In the genomic region with DNA sequence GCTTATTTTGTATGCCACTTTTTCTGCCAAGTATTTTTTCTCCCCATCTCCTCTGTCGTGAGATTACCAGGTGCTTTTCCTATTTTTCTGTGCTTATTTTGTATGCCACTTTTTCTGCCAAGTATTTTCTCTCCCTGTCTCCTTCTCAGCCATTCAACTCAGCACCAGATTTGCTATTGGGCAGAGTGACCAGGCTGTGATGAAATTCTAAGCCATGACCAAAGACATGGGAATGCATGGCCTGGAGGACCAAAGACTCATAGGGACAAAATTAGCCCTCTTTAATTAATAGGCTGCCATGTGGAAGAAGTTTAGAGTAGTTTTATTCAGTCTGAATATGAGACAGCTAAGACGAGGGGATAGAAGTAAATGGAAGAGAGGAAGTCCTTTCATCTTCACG, we compare ENCODE assay signal across 23 cellular contexts.
DNase-seq lines count a peak whose midpoint lies in the region; ATAC-seq and TF ChIP-seq lines count a peak whose summit lies in the region.
"Had no signal": no experiment of that assay in that cellular context is flagged by ENCODE, and none has a peak within 500 bp of the region (broad histone marks: within the 10 kb centered on the region; RNA-seq: fewer than 3 reads in every experiment).

No MANE protein-coding gene starts in this region.

- no peaks in the 10 kb centered on the region for H3K4me1 Mint-ChIP-seq in activated naive CD4-positive, alpha-beta T cell treated with anti-CD3 and anti-CD28 coated beads for 36 hours (ENCODE audit: low read depth)
- H3K4me1 Mint-ChIP-seq: activated naive CD4-positive, alpha-beta T cell treated with anti-CD3 and anti-CD28 coated beads, Interleukin-2, amount 10 ng/mL, durations not matched to agents 7 days and 5 days had no signal

- no peaks in the 10 kb centered on the region for H4K20me1 ChIP-seq in PC-3 (ENCODE audit: low read length)

- no peaks in the 10 kb centered on the region for H3K79me2 ChIP-seq in PC-3 (ENCODE audit: low read length)

- no peak for TF ChIP-seq CTCF in AG10803 (conservative IDR thresholded peaks at IDR 0.05; ENCODE audit: low read length)
- TF ChIP-seq CTCF in PC-3 (conservative IDR thresholded peaks at IDR 0.05; ENCODE audit: low read depth, low read length) = no peak
- no peak for TF ChIP-seq CTCF in fibroblast of villous mesenchyme (IDR thresholded peaks at IDR 0.05; ENCODE audit: insufficient read depth, low read depth, low read length)
- TF ChIP-seq CTCF in psoas muscle (IDR thresholded peaks at IDR 0.05) = no peak
- TF ChIP-seq CTCF in GM10248 (IDR thresholded peaks at IDR 0.05; ENCODE audit: control extremely low read depth, extremely low read depth, low read depth, missing control alignments) = no peak
- no peak for TF ChIP-seq CTCF in testis (IDR thresholded peaks at IDR 0.05)

- intact Hi-C loops in PC-3 (cut with micrococcal nuclease) = no loop called here
- intact Hi-C loops in psoas muscle (cut with DNase I) = no loop called here
- intact Hi-C loops in activated naive CD4-positive, alpha-beta T cell treated with anti-CD3 and anti-CD28 coated beads for 36 hours (cut with micrococcal nuclease) = no loop called here
- intact Hi-C loops in testis (cut with DNase I; ENCODE audit: low total_unique reads) = no loop called here

- H3K4me3 ChIP-seq in AG10803 (ENCODE audit: low read length) (no peak overlapping the region), PC-3 (ENCODE audit: low read length) (no peak overlapping the region), fibroblast of villous mesenchyme (ENCODE audit: low read depth, low read length) (no peak overlapping the region), psoas muscle (no peak overlapping the region), testis (no peak overlapping the region)
- H3K4me3 ChIP-seq: heart left ventricle, vagina had no signal

- CTCF ChIA-PET in PC-3 (lab: Charles Lee) (no interaction called here), GM10248 (lab: Yijun Ruan, JAX) (no interaction called here)
- CTCF ChIA-PET in activated naive CD4-positive, alpha-beta T cell treated with anti-CD3 and anti-CD28 coated beads for 36 hours (lab: Charles Lee) = no interaction called here

- H3K36me3 Mint-ChIP-seq in activated naive CD4-positive, alpha-beta T cell treated with anti-CD3 and anti-CD28 coated beads for 36 hours (ENCODE audit: low read depth) = no peaks in the 10 kb centered on the region
- H3K36me3 Mint-ChIP-seq: activated naive CD4-positive, alpha-beta T cell treated with anti-CD3 and anti-CD28 coated beads, Interleukin-2, amount 10 ng/mL, durations not matched to agents 7 days and 5 days had no signal

- H3K4me1 ChIP-seq in PC-3 (ENCODE audit: insufficient read depth, low read length) = no peaks in the 10 kb centered on the region
- no peaks in the 10 kb centered on the region for H3K4me1 ChIP-seq in psoas muscle
- H3K4me1 ChIP-seq in testis = no peaks in the 10 kb centered on the region

- no peaks in the 10 kb centered on the region for H3K9me3 Mint-ChIP-seq in activated naive CD4-positive, alpha-beta T cell treated with anti-CD3 and anti-CD28 coated beads for 36 hours
- H3K9me3 Mint-ChIP-seq: activated CD8-positive, alpha-beta T cell treated with anti-CD3 and anti-CD28 coated beads for 36 hours had no signal

- H3K9me2 ChIP-seq in PC-3 (replicated peaks; ENCODE audit: low read length) = no peaks in the 10 kb centered on the region

- H3K9ac ChIP-seq in PC-3 (ENCODE audit: low read length) = no peak overlapping the region

- H3K27me3 ChIP-seq in PC-3 (ENCODE audit: low read length) = no peaks in the 10 kb centered on the region
- H3K27me3 ChIP-seq in psoas muscle (ENCODE audit: insufficient read depth in 3 of 3, low read length in 2 of 3) = no peaks in the 10 kb centered on the region
- H3K27me3 ChIP-seq in testis = no peaks in the 10 kb centered on the region
- H3K27me3 ChIP-seq: heart left ventricle, vagina had no signal

- H3K27ac Mint-ChIP-seq in activated naive CD4-positive, alpha-beta T cell treated with anti-CD3 and anti-CD28 coated beads for 36 hours = no peak overlapping the region
- H3K27ac Mint-ChIP-seq: activated CD8-positive, alpha-beta T cell treated with anti-CD3 and anti-CD28 coated beads for 36 hours; activated naive CD4-positive, alpha-beta T cell treated with anti-CD3 and anti-CD28 coated beads, Interleukin-2, amount 10 ng/mL, durations not matched to agents 7 days and 5 days had no signal

- no peak for TF ChIP-seq POLR2A in testis (IDR thresholded peaks at IDR 0.05)

- POLR2A ChIA-PET in PC-3 (lab: Charles Lee; ENCODE audit: unreplicated experiment) (no interaction called here), GM10248 (lab: Yijun Ruan, JAX) (no interaction called here)

- H3K27me3 Mint-ChIP-seq in activated naive CD4-positive, alpha-beta T cell treated with anti-CD3 and anti-CD28 coated beads for 36 hours (ENCODE audit: low read depth) = peaks cover 9% of the 10 kb centered on the region
- H3K27me3 Mint-ChIP-seq: activated CD8-positive, alpha-beta T cell treated with anti-CD3 and anti-CD28 coated beads for 36 hours; activated naive CD4-positive, alpha-beta T cell treated with anti-CD3 and anti-CD28 coated beads, Interleukin-2, amount 10 ng/mL, durations not matched to agents 7 days and 5 days had no signal

- no peaks in the 10 kb centered on the region for H3K36me3 ChIP-seq in PC-3 (ENCODE audit: low read depth, low read length)
- no peaks in the 10 kb centered on the region for H3K36me3 ChIP-seq in psoas muscle (ENCODE audit: insufficient read depth in 1 of 2, low read depth in 1 of 2)
- no peaks in the 10 kb centered on the region for H3K36me3 ChIP-seq in testis (ENCODE audit: low read depth, missing control alignments)
- H3K36me3 ChIP-seq: heart left ventricle, vagina had no signal

- H3K4me2 ChIP-seq in PC-3 (ENCODE audit: low read length) = no peak overlapping the region

- ATAC-seq in PC-3 (no peak), psoas muscle (peak; percentile 32 to 97 (median 88)), HG02759 (IDR thresholded peaks at IDR 0.05; ENCODE audit: unreplicated experiment) (no peak)
- ATAC-seq: activated CD8-positive, alpha-beta T cell treated with anti-CD3 and anti-CD28 coated beads for 36 hours had no signal

- no peak overlapping the region for H3K4me3 Mint-ChIP-seq in activated naive CD4-positive, alpha-beta T cell treated with anti-CD3 and anti-CD28 coated beads for 36 hours
- H3K4me3 Mint-ChIP-seq: activated CD8-positive, alpha-beta T cell treated with anti-CD3 and anti-CD28 coated beads for 36 hours; activated naive CD4-positive, alpha-beta T cell treated with anti-CD3 and anti-CD28 coated beads, Interleukin-2, amount 10 ng/mL, durations not matched to agents 7 days and 5 days had no signal

- DNase-seq in AG10803 (ENCODE audit: low read depth) (peak; percentile 74), PC-3 (peak; percentile 2), fibroblast of villous mesenchyme (ENCODE audit: low read depth) (peak; percentile 20), psoas muscle (no peak), GM10248 (ENCODE audit: extremely low spot score) (no peak), testis (no peak)
- DNase-seq in activated naive CD4-positive, alpha-beta T cell treated with anti-CD3 and anti-CD28 coated beads for 36 hours = no peak
- DNase-seq: activated CD8-positive, alpha-beta T cell treated with anti-CD3 and anti-CD28 coated beads for 36 hours; activated naive CD4-positive, alpha-beta T cell treated with anti-CD3 and anti-CD28 coated beads, Interleukin-2, amount 10 ng/mL, durations not matched to agents 7 days and 5 days; activated T-cell treated with anti-CD3 and anti-CD28 coated beads, Interleukin-2, amount 50 U/mL, for 1 hour; DMS 273 treated with DMSO at 0.1 percent for 48 hours; GDM1; H7; Karpas-422; NCI-H1105; NCI-H2081 treated with DMSO at 0.1 percent for 48 hours; NCI-H510A; NK-92 treated with Interleukin-12 subunit alpha and Interleukin-12 subunit beta, amount 100 ng/mL, for 24 hours; stimulated activated CD4-positive, alpha-beta T cell treated with anti-CD3 and anti-CD28 coated beads, Interleukin-15, amount 100 ng/mL, for 24 hours; T1000 had no signal

- no peak overlapping the region for H2AFZ ChIP-seq in PC-3 (ENCODE audit: low read length)

- no TSS peak for BruUV-seq in PC-3 (replicated peaks; lab: Mats Ljungman, UMichigan)

- WGBS in psoas muscle, 3 donors = 29 to 31% (median 31%) methylated on average over 3 of the region's 3 CpGs
- WGBS in testis, 2 donors = 43 to 56% methylated on average over 3 of the region's 3 CpGs

- no peaks in the 10 kb centered on the region for H3F3A ChIP-seq in PC-3 (ENCODE audit: low read length, unreplicated experiment)

- H3K9me3 ChIP-seq in PC-3 (ENCODE audit: low read length) (no peaks in the 10 kb centered on the region), psoas muscle (no peaks in the 10 kb centered on the region), testis (no peaks in the 10 kb centered on the region)
- H3K9me3 ChIP-seq: vagina had no signal

- H3K27ac ChIP-seq in PC-3 (ENCODE audit: low read length) (no peak overlapping the region), psoas muscle (no peak overlapping the region), testis (no peak overlapping the region)
- H3K27ac ChIP-seq: heart left ventricle, vagina had no signal

Comparison
In these comparisons a context has a peak if more than half of its experiments do, and no peak if none do; other contexts are left out.
1. DNase-seq: peak in AG10803 (single experiment), PC-3 (single experiment) and fibroblast of villous mesenchyme (single experiment); none in psoas muscle (0 of 2), activated naive CD4-positive, alpha-beta T cell treated with anti-CD3 and anti-CD28 coated beads for 36 hours (single experiment), GM10248 (single experiment) and testis (single experiment).
2. ATAC-seq: peak in psoas muscle (4 of 4); none in PC-3 (single experiment) and HG02759 (single experiment).